In the genomic region with DNA sequence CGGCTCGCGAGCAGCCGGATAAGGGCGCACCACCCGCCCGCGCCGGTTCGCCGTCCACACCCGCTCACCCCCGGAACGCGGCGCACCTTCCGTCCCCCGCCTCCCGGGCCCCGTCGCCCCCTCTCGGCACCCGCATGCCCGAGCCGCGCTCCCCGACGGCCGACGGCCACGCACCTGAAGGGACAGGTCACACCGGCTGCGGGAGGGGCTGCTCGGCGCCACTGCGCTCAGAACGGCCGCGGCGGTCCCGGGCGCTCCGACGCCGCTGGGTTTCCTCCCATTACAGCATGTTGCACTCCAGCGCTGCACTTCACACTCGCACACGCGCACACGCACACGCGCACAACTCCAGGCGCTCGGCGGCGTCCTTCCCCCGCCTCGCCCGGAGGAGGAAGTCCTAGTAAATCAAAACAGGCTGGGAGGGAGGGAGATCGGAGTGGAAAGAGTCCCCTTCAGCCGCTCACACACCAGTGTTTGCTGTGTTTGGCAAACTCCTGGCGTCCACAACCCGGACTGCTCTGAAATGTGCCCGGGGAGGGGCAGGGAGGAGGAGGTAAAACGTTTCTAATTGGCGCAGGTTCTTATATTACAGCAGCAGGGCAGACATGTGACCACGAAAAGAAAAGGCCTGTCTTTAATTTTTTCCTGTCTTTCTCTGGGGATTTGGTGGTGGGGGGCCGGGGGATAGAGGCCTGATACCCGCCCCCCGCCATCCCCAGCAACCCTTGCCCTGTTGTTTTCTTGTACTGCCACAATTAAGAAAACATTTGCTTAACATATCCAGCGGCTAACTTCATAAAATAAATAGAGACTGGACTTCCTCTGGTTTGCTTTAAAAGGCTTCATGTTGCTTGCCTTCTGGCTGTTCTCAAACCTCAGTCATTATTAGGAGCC, we compare ENCODE assay signal across 8 cellular contexts.
A peak's percentile ranks its signal among the peaks of the same experiment; 100 is the strongest.
DNase-seq lines count a peak whose midpoint lies in the region; ATAC-seq and TF ChIP-seq lines count a peak whose summit lies in the region.

No MANE protein-coding gene starts in this region.

- under 1% methylated on average over 25 of the region's 71 CpGs for WGBS in suprapubic skin

- H3K9me3 ChIP-seq in suprapubic skin, result no peaks in the 10 kb centered on the region

- H3K4me3 ChIP-seq in foreskin fibroblast (ENCODE audit: low read depth in 1 of 2, low read length in 2 of 2), result peak overlapping the region; percentile 75 to 92
- H3K4me3 ChIP-seq in suprapubic skin, result peak overlapping the region; percentile 81

- H3K27ac ChIP-seq in suprapubic skin, result peak overlapping the region; percentile 98

- DNase-seq in AG08396 (ENCODE audit: low spot score) (peak; percentile 77), HT1080 (ENCODE audit: low read depth) (peak; percentile 24), RPMI7951 (ENCODE audit: low read depth) (peak; percentile 61), foreskin fibroblast (peak; percentile 65 to 88), nephron progenitor cell (peak; percentile 71), suprapubic skin (ENCODE audit: low spot score in 2 of 2) (peak; percentile 84 to 91)
- DNase-seq in activated gamma-delta T cell treated with anti-CD3 and anti-CD28 coated beads, Interleukin-2, amount 50 U/mL, for 16 hours (ENCODE audit: low read depth), result peak; percentile 10

- H3K36me3 Mint-ChIP-seq in nephron progenitor cell (ENCODE audit: low read depth), result no peaks in the 10 kb centered on the region

- peaks cover 48% of the 10 kb centered on the region for H3K27me3 Mint-ChIP-seq in nephron progenitor cell (ENCODE audit: low read depth, poor library complexity)

- peak; percentile 31 for ATAC-seq in GM18907 (IDR thresholded peaks at IDR 0.05; ENCODE audit: unreplicated experiment)

- H3K9me3 Mint-ChIP-seq in nephron progenitor cell, result no peaks in the 10 kb centered on the region

- no peaks in the 10 kb centered on the region for H3K27me3 ChIP-seq in suprapubic skin

- TF ChIP-seq POLR2A in suprapubic skin (IDR thresholded peaks at IDR 0.05), result peak in 1 of 2 donors; percentile 43

- TF ChIP-seq EP300 in suprapubic skin (IDR thresholded peaks at IDR 0.05), result no peak

- H3K36me3 ChIP-seq in suprapubic skin, result no peaks in the 10 kb centered on the region

- peaks cover 46% of the 10 kb centered on the region for H3K4me1 Mint-ChIP-seq in nephron progenitor cell

- no peak overlapping the region for H3K27ac Mint-ChIP-seq in nephron progenitor cell

- TF ChIP-seq CTCF in foreskin fibroblast (IDR thresholded peaks at IDR 0.05; ENCODE audit: low read depth, low read length), result no peak
- TF ChIP-seq CTCF in nephron progenitor cell (IDR thresholded peaks at IDR 0.05), result no peak
- TF ChIP-seq CTCF in suprapubic skin (IDR thresholded peaks at IDR 0.05), result no peak

- peak overlapping the region; percentile 89 for H3K4me3 Mint-ChIP-seq in nephron progenitor cell

- H3K4me1 ChIP-seq in suprapubic skin, result peaks cover 34% of the 10 kb centered on the region

Comparison
In these comparisons a context has a peak if more than half of its experiments do, and no peak if none do; other contexts are left out.
1. Peak in every context shown above with its lines: DNase-seq, ATAC-seq, H3K4me3 ChIP-seq and H3K27ac ChIP-seq.
2. DNase-seq: peak in every context shown above with its lines; median percentile 88 in suprapubic skin; 77 in AG08396; 76 in foreskin fibroblast; 71 in nephron progenitor cell; 61 in RPMI7951; 24 in HT1080; 10 in activated gamma-delta T cell treated with anti-CD3 and anti-CD28 coated beads, Interleukin-2, amount 50 U/mL, for 16 hours.